12 cellular contexts compared by ENCODE assay signal in genomic region chr12:57149309-57149900, GRCh38. TPM values are rescaled to one million over a fixed set of nuclear protein-coding genes. Genes with fewer than 3 reads are reported as not detected.
DNase-seq lines count a peak whose midpoint lies in the region; ATAC-seq and TF ChIP-seq lines count a peak whose summit lies in the region.
"Had no signal": no experiment of that assay in that cellular context is flagged by ENCODE, and none has a peak within 500 bp of the region (broad histone marks: within the 10 kb centered on the region; RNA-seq: fewer than 3 reads in every experiment).

No MANE protein-coding gene starts in this region.

- peak; percentile 79 to 86 (median 85) for ATAC-seq in heart left ventricle
- ATAC-seq in activated CD8-positive, alpha-beta T cell treated with anti-CD3 and anti-CD28 coated beads for 36 hours = no peak

- H3K4me1 Mint-ChIP-seq in activated CD8-positive, alpha-beta T cell treated with anti-CD3 and anti-CD28 coated beads for 36 hours (ENCODE audit: low read depth) = no peaks in the 10 kb centered on the region

- H3K9me3 Mint-ChIP-seq in activated CD8-positive, alpha-beta T cell treated with anti-CD3 and anti-CD28 coated beads for 36 hours = no peaks in the 10 kb centered on the region

- H3K4me3 Mint-ChIP-seq in activated CD8-positive, alpha-beta T cell treated with anti-CD3 and anti-CD28 coated beads for 36 hours = no peak overlapping the region

- WGBS in heart left ventricle, 4 donors = 28 to 58% (median 41%) methylated on average over 13 of the region's 13 CpGs

- intact Hi-C loops in heart left ventricle (cut with DNase I) = loop anchor here in 2 of 10 donors (2.0 kb wide), 1 partner anchor 15 kb away; no protein-coding TSS in a partner anchor
- intact Hi-C loops in activated CD8-positive, alpha-beta T cell treated with anti-CD3 and anti-CD28 coated beads for 36 hours (cut with micrococcal nuclease) = no loop called here

- H3K27ac Mint-ChIP-seq in activated CD8-positive, alpha-beta T cell treated with anti-CD3 and anti-CD28 coated beads for 36 hours = no peak overlapping the region

- H3K4me3 ChIP-seq in heart left ventricle (peak overlapping the region in 2 of 12 donors; percentile 12 to 16), parathyroid adenoma (ENCODE audit: low read depth, low read length) (no peak overlapping the region)

- no peaks in the 10 kb centered on the region for H3K27me3 ChIP-seq in heart left ventricle
- H3K27me3 ChIP-seq in parathyroid adenoma (ENCODE audit: control insufficient read depth, insufficient read depth, low read length) = no peaks in the 10 kb centered on the region
- H3K27me3 ChIP-seq: BE2C had no signal

- TF ChIP-seq CTCF in heart left ventricle (IDR thresholded peaks at IDR 0.05) (no peak), parathyroid adenoma (IDR thresholded peaks at IDR 0.05) (no peak)
- no peak for TF ChIP-seq CTCF in activated CD8-positive, alpha-beta T cell treated with anti-CD3 and anti-CD28 coated beads for 36 hours (IDR thresholded peaks at IDR 0.05)

- POLR2A ChIA-PET in activated CD8-positive, alpha-beta T cell treated with anti-CD3 and anti-CD28 coated beads for 36 hours (lab: Charles Lee) = no interaction called here

- H3K27ac ChIP-seq in angular gyrus (ENCODE audit: low read depth, low read length) (peak overlapping the region; percentile 71), heart left ventricle (peak overlapping the region; percentile 75 to 95 (median 89)), parathyroid adenoma (peak overlapping the region; percentile 39)

- CTCF ChIA-PET in activated CD8-positive, alpha-beta T cell treated with anti-CD3 and anti-CD28 coated beads for 36 hours (lab: Charles Lee) = interaction anchor here (1.3 to 1.9 kb wide), 2 partner anchors 25 to 34 kb away, joined by 4 to 7 read pairs; no protein-coding TSS in a partner anchor

- H3K36me3 Mint-ChIP-seq in activated CD8-positive, alpha-beta T cell treated with anti-CD3 and anti-CD28 coated beads for 36 hours (ENCODE audit: low read depth) = no peaks in the 10 kb centered on the region

- H3K9me3 ChIP-seq in heart left ventricle (no peaks in the 10 kb centered on the region), parathyroid adenoma (ENCODE audit: control insufficient read depth, low read length) (no peaks in the 10 kb centered on the region)
- H3K9me3 ChIP-seq: BE2C had no signal

- H3K36me3 ChIP-seq in heart left ventricle (peaks cover 0 to 61% (median 33%) of the 10 kb centered on the region in 9 donors), parathyroid adenoma (ENCODE audit: control insufficient read depth, insufficient read depth, low read length) (no peaks in the 10 kb centered on the region)
- H3K36me3 ChIP-seq: BE2C had no signal

- H3K4me1 ChIP-seq in heart left ventricle (peaks cover 14 to 100% (median 79%) of the 10 kb centered on the region in 12 donors), parathyroid adenoma (no peaks in the 10 kb centered on the region)

- DNase-seq in AG08395 (ENCODE audit: low spot score) (peak; percentile 76), heart left ventricle (peak; percentile 70 to 85 (median 81)), MV-4-11 (lab: John Stamatoyannopoulos, UW) (no peak), putamen (ENCODE audit: low spot score) (no peak)
- DNase-seq in activated CD8-positive, alpha-beta T cell treated with anti-CD3 and anti-CD28 coated beads for 36 hours = no peak
- no peak for DNase-seq in activated naive CD4-positive, alpha-beta T cell treated with anti-CD3 and anti-CD28 coated beads, Interleukin-2, amount 50 U/mL, for 16 hours
- DNase-seq: BE2C, MM.1S, SHP77 treated with DMSO at 0.1 percent for 48 hours had no signal

- TF ChIP-seq POLR2A in heart left ventricle (IDR thresholded peaks at IDR 0.05) = no peak

- no peak overlapping the region for H3K4me2 ChIP-seq in parathyroid adenoma (ENCODE audit: low read length)

- no peaks in the 10 kb centered on the region for H3K79me2 ChIP-seq in parathyroid adenoma

- no peaks in the 10 kb centered on the region for H3K27me3 Mint-ChIP-seq in activated CD8-positive, alpha-beta T cell treated with anti-CD3 and anti-CD28 coated beads for 36 hours

- no peak overlapping the region for H3K9ac ChIP-seq in parathyroid adenoma

- no peak overlapping the region for H2AFZ ChIP-seq in parathyroid adenoma

RNA-seq across cellular contexts. Expression of gene LRP1-AS, which starts 2.0 kb away (rescaled TPM):
- not detected for total RNA-seq in heart left ventricle
- not detected for polyA plus RNA-seq in heart left ventricle
- total RNA-seq in activated CD8-positive, alpha-beta T cell treated with anti-CD3 and anti-CD28 coated beads for 36 hours = not detected
- total RNA-seq: epithelial cell of proximal tubule had no signal

RNA-seq across cellular contexts. Expression of gene LRP1, which starts 21.1 kb away (rescaled TPM):
- 100 to 1,000 TPM in 4 of 9 donors, 10 to 100 TPM in 5; 51.5 to 316 (median 71.1) TPM for total RNA-seq in heart left ventricle
- 10 to 100 TPM; 23.0 to 31.5 TPM for polyA plus RNA-seq in heart left ventricle
- total RNA-seq in activated CD8-positive, alpha-beta T cell treated with anti-CD3 and anti-CD28 coated beads for 36 hours = 1 to 10 TPM; 1.5 to 1.9 TPM

RNA-seq across cellular contexts. Expression of gene STAT6, which starts 38.2 kb away (rescaled TPM):
- 10 to 100 TPM; 31.6 to 87.7 (median 37.6) TPM for total RNA-seq in heart left ventricle
- 10 to 100 TPM; 39.6 to 41.0 TPM for polyA plus RNA-seq in heart left ventricle
- 100 to 1,000 TPM; 207 to 209 TPM for total RNA-seq in activated CD8-positive, alpha-beta T cell treated with anti-CD3 and anti-CD28 coated beads for 36 hours

Comparison
In these comparisons a context has a peak if more than half of its experiments do, and no peak if none do; other contexts are left out.
1. DNase-seq: peak in AG08395 (single experiment) and heart left ventricle (5 of 5); none in activated CD8-positive, alpha-beta T cell treated with anti-CD3 and anti-CD28 coated beads for 36 hours (single experiment), activated naive CD4-positive, alpha-beta T cell treated with anti-CD3 and anti-CD28 coated beads, Interleukin-2, amount 50 U/mL, for 16 hours (single experiment), MV-4-11 (single experiment) and putamen (single experiment).
2. H3K27ac ChIP-seq: peak in every context shown above with its lines; median percentile 89 in heart left ventricle; 71 in angular gyrus; 39 in parathyroid adenoma.
3. RNA of gene LRP1, which starts 21.1 kb away (total RNA-seq): 51.5 to 316 TPM in heart left ventricle; 1.5 to 1.9 TPM in activated CD8-positive, alpha-beta T cell treated with anti-CD3 and anti-CD28 coated beads for 36 hours; every median in the first group is over 10 times any median in the second.